In genomic region chr9:76371901-76372300, GRCh38 we compare ENCODE assay signal across 18 cellular contexts. TPM values are rescaled to one million over a fixed set of nuclear protein-coding genes. Genes with fewer than 3 reads are reported as not detected.
DNase-seq lines count a peak whose midpoint lies in the region; ATAC-seq, FAIRE-seq and TF ChIP-seq lines count a peak whose summit lies in the region.
"Had no signal": no experiment of that assay in that cellular context is flagged by ENCODE, and none has a peak within 500 bp of the region (broad histone marks: within the 10 kb centered on the region; RNA-seq: fewer than 3 reads in every experiment).

No MANE protein-coding gene starts in this region.

- no peak for FAIRE-seq in astrocyte (lab: Jason Lieb, UNC)

- no peak overlapping the region for H3K23ac ChIP-seq in IMR-90 (ENCODE audit: low read depth, low read length)

- H2BK5ac ChIP-seq in IMR-90 (ENCODE audit: low read depth, low read length, poor library complexity, severe bottlenecking): peak overlapping the region; percentile 34

- peaks cover 10% of the 10 kb centered on the region for H3K9me1 ChIP-seq in IMR-90 (ENCODE audit: insufficient read depth, low read length)

- no peak overlapping the region for H4K91ac ChIP-seq in IMR-90 (ENCODE audit: insufficient read depth, low read depth, low read length)

- H3K9me3 ChIP-seq in IMR-90 (ENCODE audit: control insufficient read depth, insufficient read depth, low read length) (no peaks in the 10 kb centered on the region), astrocyte (ENCODE audit: insufficient read depth, low read depth, low read length) (no peaks in the 10 kb centered on the region), sigmoid colon (no peaks in the 10 kb centered on the region)
- H3K9me3 ChIP-seq: upper lobe of left lung had no signal

- H3K4ac ChIP-seq in IMR-90 (ENCODE audit: low read depth, low read length): no peak overlapping the region

- H3K9ac ChIP-seq in IMR-90 (ENCODE audit: low read depth, low read length): no peak overlapping the region
- no peak overlapping the region for H3K9ac ChIP-seq in astrocyte (ENCODE audit: low read length)

- H3K14ac ChIP-seq in IMR-90 (replicated peaks; ENCODE audit: low read depth, low read length): no peak overlapping the region

- no peak overlapping the region for H2BK15ac ChIP-seq in IMR-90 (ENCODE audit: low read depth, low read length)

- dilution Hi-C loops in IMR-90 (cut with HindIII; ENCODE audit: low sequenced_read_pairs, unreplicated experiment): no loop called here

- H4K8ac ChIP-seq in IMR-90 (ENCODE audit: low read depth in 2 of 2, low read length in 2 of 2): no peak overlapping the region

- H2AFZ ChIP-seq in IMR-90 (replicated peaks; ENCODE audit: low read length, poor library complexity): no peak overlapping the region
- H2AFZ ChIP-seq in astrocyte (ENCODE audit: low read depth, low read length): no peak overlapping the region

- peak overlapping the region; percentile 61; the same call in 1 of the 2 replicates for H3K18ac ChIP-seq in IMR-90 (ENCODE audit: low read depth, low read length)

- DNase-seq in IMR-90: peak; percentile 65
- DNase-seq in astrocyte (ENCODE audit: low read depth): peak; percentile 74
- peak; percentile 66 for DNase-seq in fibroblast of villous mesenchyme (ENCODE audit: low read depth)
- DNase-seq in sigmoid colon: no peak
- DNase-seq in DMS153 (lab: John Stamatoyannopoulos, UW): no peak
- DNase-seq in medulla oblongata (ENCODE audit: extremely low spot score): no peak
- no peak for DNase-seq in DMS53 treated with DMSO at 0.1 percent for 48 hours (lab: John Stamatoyannopoulos, UW; ENCODE audit: unreplicated experiment)
- no peak for DNase-seq in activated CD4-positive, CD25-positive, alpha-beta regulatory T cell treated with anti-CD3 and anti-CD28 coated beads, Interleukin-2, amount 50 U/mL, for 72 hours
- DNase-seq: activated CD8-positive, alpha-beta T cell treated with anti-CD3 and anti-CD28 coated beads for 36 hours; CD4-positive, alpha-beta memory T cell; effector memory CD8-positive, alpha-beta T cell; hippocampal formation; NCI-H2171 treated with DMSO at 0.1 percent for 48 hours; stimulated activated CD4-positive, alpha-beta T cell treated with anti-CD3 and anti-CD28 coated beads, Interleukin-4, amount 100 ng/mL, for 1 hour; upper lobe of left lung had no signal

- H3K27ac Mint-ChIP-seq in astrocyte (ENCODE audit: unreplicated experiment): peak overlapping the region; percentile 7
- H3K27ac Mint-ChIP-seq: activated CD8-positive, alpha-beta T cell treated with anti-CD3 and anti-CD28 coated beads for 36 hours; activated T-helper 2 cell treated with anti-CD3 and anti-CD28 coated beads, Interferon-gamma antibody, Interleukin-2, Interleukin-4, amounts not matched to agents 10 μg/mL and 5 μg/mL and 100 μg/mL, durations not matched to agents 14 hours and 24 hours and 36 hours; CD4-positive, alpha-beta memory T cell; effector memory CD8-positive, alpha-beta T cell had no signal

- H3K4me2 ChIP-seq in IMR-90 (ENCODE audit: low read depth, low read length) (peak overlapping the region; percentile 28; the same call in 1 of the 2 replicates), astrocyte (ENCODE audit: low read length) (peak overlapping the region; percentile 55)

- no CpG with 5 or more reads among the region's 1 CpG for WGBS in IMR-90 (ENCODE audit: extremely low coverage in 2 of 2, insufficient read length in 1 of 2), 2 experiments
- WGBS in sigmoid colon, 2 donors: 78 to 85% methylated on average over 1 of the region's 1 CpG

- no peak for TF ChIP-seq EP300 in sigmoid colon (IDR thresholded peaks at IDR 0.05)

- intact Hi-C loops in IMR-90 (cut with micrococcal nuclease) (loop anchor here (5.0 kb wide), 1 partner anchor 480 kb away; the partner anchor contains the start of gene PCSK5), sigmoid colon (cut with DNase I) (no loop called here)

- no peak for TF ChIP-seq RAD21 in IMR-90 (IDR thresholded peaks at IDR 0.05; ENCODE audit: low read length)

- no peak overlapping the region for H3K4me3 Mint-ChIP-seq in astrocyte (ENCODE audit: unreplicated experiment)
- H3K4me3 Mint-ChIP-seq: activated CD8-positive, alpha-beta T cell treated with anti-CD3 and anti-CD28 coated beads for 36 hours; CD4-positive, alpha-beta memory T cell; effector memory CD8-positive, alpha-beta T cell had no signal

- no peak overlapping the region for H2AK5ac ChIP-seq in IMR-90 (ENCODE audit: low read depth, low read length)

- peak; percentile 60 for ATAC-seq in IMR-90 (ENCODE audit: low read depth)
- ATAC-seq: activated CD8-positive, alpha-beta T cell treated with anti-CD3 and anti-CD28 coated beads for 36 hours; effector memory CD8-positive, alpha-beta T cell; sciatic nerve had no signal

- H3K36me3 Mint-ChIP-seq in astrocyte (ENCODE audit: low read depth, unreplicated experiment): no peaks in the 10 kb centered on the region
- H3K36me3 Mint-ChIP-seq: CD4-positive, alpha-beta memory T cell had no signal

- CTCF ChIA-PET in IMR-90 (lab: Yijun Ruan, JAX): no interaction called here

- H3K9me3 Mint-ChIP-seq in astrocyte (ENCODE audit: unreplicated experiment): no peaks in the 10 kb centered on the region
- H3K9me3 Mint-ChIP-seq: activated CD8-positive, alpha-beta T cell treated with anti-CD3 and anti-CD28 coated beads for 36 hours; activated T-helper 2 cell treated with anti-CD3 and anti-CD28 coated beads, Interferon-gamma antibody, Interleukin-2, Interleukin-4, amounts not matched to agents 10 μg/mL and 5 μg/mL and 100 μg/mL, durations not matched to agents 14 hours and 24 hours and 36 hours; effector memory CD8-positive, alpha-beta T cell had no signal

- H3K4me1 Mint-ChIP-seq in astrocyte (ENCODE audit: low read depth, unreplicated experiment): peaks cover 33% of the 10 kb centered on the region
- H3K4me1 Mint-ChIP-seq: CD4-positive, alpha-beta memory T cell had no signal

- no peak overlapping the region for H3K56ac ChIP-seq in IMR-90 (ENCODE audit: extremely low read depth, insufficient read depth, low read length)

- no peak overlapping the region for H2AK9ac ChIP-seq in IMR-90 (replicated peaks; ENCODE audit: low read depth, low read length, poor library complexity)

- TF ChIP-seq CTCF in IMR-90 (conservative IDR thresholded peaks at IDR 0.05; ENCODE audit: low read depth, low read length) (no peak), astrocyte (IDR thresholded peaks at IDR 0.05; ENCODE audit: insufficient read depth, low read depth, low read length) (no peak), fibroblast of villous mesenchyme (IDR thresholded peaks at IDR 0.05; ENCODE audit: insufficient read depth, low read depth, low read length) (no peak), sigmoid colon (IDR thresholded peaks at IDR 0.05) (no peak)

- no TSS peak for BruUV-seq in IMR-90 (replicated peaks; lab: Mats Ljungman, UMichigan)

- H3K27ac ChIP-seq in IMR-90 (ENCODE audit: insufficient read depth, low read length) (peak overlapping the region; percentile 1; the same call in 1 of the 2 replicates), astrocyte (ENCODE audit: low read depth, low read length) (no peak overlapping the region), sigmoid colon (peak overlapping the region in 3 of 4 donors; percentile 12 to 55 (median 30))
- H3K27ac ChIP-seq: SK-N-MC, upper lobe of left lung had no signal

- H3K4me3 ChIP-seq in IMR-90 (ENCODE audit: insufficient read depth, low read depth, low read length) (no peak overlapping the region), astrocyte (ENCODE audit: insufficient read depth, low read depth, low read length) (no peak overlapping the region), fibroblast of villous mesenchyme (ENCODE audit: low read depth, low read length) (no peak overlapping the region), sigmoid colon (no peak overlapping the region)
- H3K4me3 ChIP-seq: SK-N-MC, upper lobe of left lung had no signal

- no peak for TF ChIP-seq POLR2A in IMR-90 (IDR thresholded peaks at IDR 0.05; ENCODE audit: low read depth, low read length)
- TF ChIP-seq POLR2A in sigmoid colon (IDR thresholded peaks at IDR 0.05): no peak

- POLR2A ChIA-PET in IMR-90 (lab: Charles Lee; ENCODE audit: unreplicated experiment): no interaction called here

- no peak overlapping the region for H2BK120ac ChIP-seq in IMR-90 (ENCODE audit: low read depth, low read length)

- no peaks in the 10 kb centered on the region for H3K27me3 ChIP-seq in IMR-90 (ENCODE audit: control insufficient read depth, insufficient read depth, low read length)
- H3K27me3 ChIP-seq in astrocyte (ENCODE audit: insufficient read depth, low read length): no peaks in the 10 kb centered on the region
- H3K27me3 ChIP-seq in sigmoid colon: no peaks in the 10 kb centered on the region
- H3K27me3 ChIP-seq: upper lobe of left lung had no signal

- no peaks in the 10 kb centered on the region for H3K79me2 ChIP-seq in astrocyte (ENCODE audit: insufficient read depth, low read length)

- H4K5ac ChIP-seq in IMR-90 (ENCODE audit: low read depth, low read length): no peak overlapping the region

- H4K20me1 ChIP-seq in IMR-90 (ENCODE audit: insufficient read depth, low read length) (no peaks in the 10 kb centered on the region), astrocyte (ENCODE audit: insufficient read depth, low read length) (no peaks in the 10 kb centered on the region)

- in situ Hi-C loops in IMR-90 (cut with MboI; ENCODE audit: low sequenced_read_pairs): no loop called here

- no peaks in the 10 kb centered on the region for H3K27me3 Mint-ChIP-seq in astrocyte (ENCODE audit: low read depth, unreplicated experiment)
- H3K27me3 Mint-ChIP-seq: activated CD8-positive, alpha-beta T cell treated with anti-CD3 and anti-CD28 coated beads for 36 hours; CD4-positive, alpha-beta memory T cell; effector memory CD8-positive, alpha-beta T cell had no signal

- no peak overlapping the region for H2BK20ac ChIP-seq in IMR-90 (ENCODE audit: low read depth, low read length)

- H3K36me3 ChIP-seq in IMR-90 (ENCODE audit: control insufficient read depth, insufficient read depth, low read length): no peaks in the 10 kb centered on the region
- no peaks in the 10 kb centered on the region for H3K36me3 ChIP-seq in astrocyte (ENCODE audit: insufficient read depth, low read length)
- no peaks in the 10 kb centered on the region for H3K36me3 ChIP-seq in sigmoid colon
- H3K36me3 ChIP-seq: upper lobe of left lung had no signal

- H3K4me1 ChIP-seq in IMR-90 (ENCODE audit: control insufficient read depth, insufficient read depth, low read length) (peaks cover 16% of the 10 kb centered on the region), astrocyte (ENCODE audit: insufficient read depth, low read length) (peaks cover 35% of the 10 kb centered on the region), sigmoid colon (peaks cover 0 to 34% (median 24%) of the 10 kb centered on the region in 4 donors)

- no peaks in the 10 kb centered on the region for H3K79me1 ChIP-seq in IMR-90 (ENCODE audit: low read depth in 1 of 2, low read length in 2 of 2)

TF ChIP-seq in IMR-90, 13 proteins besides CTCF, POLR2A, EP300 and RAD21 (continues in another document):
- no peak for TF ChIP-seq MAZ (IDR thresholded peaks at IDR 0.05; ENCODE audit: borderline replicate concordance, low read depth, low read length)

RNA-seq across cellular contexts. Expression of gene RFK, which starts 22.3 kb away (rescaled TPM):
- 13.8 and 29.2 TPM in 2 replicates for total RNA-seq in IMR-90 (2012; rRNA removed)
- 8.8 and 10.3 TPM in 2 replicates for polyA plus RNA-seq in IMR-90 (2012; rRNA removed)
- 5.1 and 7.3 TPM in 2 replicates for polyA plus RNA-seq in IMR-90 (2012; cell fraction: cytosol; rRNA removed)
- 2.7 and 3.2 TPM in 2 replicates for polyA plus RNA-seq in IMR-90 (2012; cell fraction: nucleus; rRNA removed; ENCODE audit: low replicate concordance)
- 19.2 and 26.8 TPM in 2 replicates for total RNA-seq in astrocyte
- total RNA-seq in fibroblast of villous mesenchyme: 20.9 and 35.8 TPM in 2 replicates
- 10 to 100 TPM; 12.9 to 23.5 (median 21.6) TPM for total RNA-seq in sigmoid colon
- polyA plus RNA-seq in sigmoid colon: 100 to 1,000 TPM in 1 of 3 donors, 10 to 100 TPM in 2; 28.9 to 145 (median 92.5) TPM

Comparison
In these comparisons a context has a peak if more than half of its experiments do, and no peak if none do; other contexts are left out.
1. DNase-seq: peak in IMR-90 (single experiment), astrocyte (single experiment) and fibroblast of villous mesenchyme (single experiment); none in sigmoid colon (single experiment), DMS153 (single experiment), medulla oblongata (single experiment), DMS53 treated with DMSO at 0.1 percent for 48 hours (single experiment) and activated CD4-positive, CD25-positive, alpha-beta regulatory T cell treated with anti-CD3 and anti-CD28 coated beads, Interleukin-2, amount 50 U/mL, for 72 hours (single experiment).